30 cellular contexts compared by ENCODE assay signal in the genomic region with DNA sequence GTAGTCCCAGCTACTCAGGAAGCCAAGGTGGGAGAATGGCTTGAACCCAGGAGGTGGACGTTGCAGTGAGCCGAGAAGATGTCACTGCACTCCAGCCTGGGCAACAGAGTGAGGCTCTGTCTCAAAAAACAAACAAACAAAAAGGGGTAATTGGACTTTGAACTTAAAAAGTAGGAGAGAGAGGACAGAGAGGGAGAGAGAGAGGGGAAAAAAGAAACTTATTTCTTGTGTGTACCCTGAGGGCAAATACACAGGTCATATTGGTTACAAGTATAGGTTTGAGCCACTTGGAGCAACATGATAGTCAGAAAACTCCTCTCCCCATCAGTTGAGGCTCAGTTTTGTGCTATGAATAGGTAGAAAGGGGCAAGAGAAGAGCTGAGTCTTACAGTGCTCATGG.
"Had no signal": no experiment of that assay in that cellular context is flagged by ENCODE, and none has a peak within 500 bp of the region (broad histone marks: within the 10 kb centered on the region; RNA-seq: fewer than 3 reads in every experiment).

No MANE protein-coding gene starts in this region.

- H3K4me1 ChIP-seq: neural progenitor cell, parathyroid adenoma, psoas muscle, right lobe of liver, sigmoid colon, suprapubic skin, testis, tibial artery, transverse colon, upper lobe of right lung, uterus had no signal

- H2AFZ ChIP-seq: neural progenitor cell, parathyroid adenoma had no signal

- FAIRE-seq: small intestine had no signal

- H3K79me2 ChIP-seq: parathyroid adenoma had no signal

- H3K9me3 ChIP-seq: ovary, psoas muscle, right lobe of liver, sigmoid colon, suprapubic skin, testis, tibial artery, transverse colon, upper lobe of right lung, uterus had no signal

- H3K9me3 Mint-ChIP-seq: natural killer cell, nephron, neural progenitor cell, type B pancreatic cell had no signal

- H3K27ac ChIP-seq: neural progenitor cell, ovary, parathyroid adenoma, psoas muscle, right lobe of liver, sigmoid colon, suprapubic skin, testis, tibial artery, transverse colon, upper lobe of right lung, uterus had no signal

- H3K27me3 Mint-ChIP-seq: progenitor cell of endocrine pancreas; stimulated activated memory B cell treated with anti-CD40 and anti-IgM and Interleukin-4, amounts not matched to agents 10 μg/mL and 1 μg/mL and 100 μg/mL, for 72 hours; stimulated activated naive CD8-positive, alpha-beta T cell treated with anti-CD3 and anti-CD28 coated beads, Interleukin-15, amount 100 ng/mL, for 72 hours; type B pancreatic cell had no signal

- H3K9ac ChIP-seq: neural progenitor cell, parathyroid adenoma had no signal

- H3K27me3 ChIP-seq: neural progenitor cell, ovary, right lobe of liver, sigmoid colon, suprapubic skin, testis, tibial artery, transverse colon, upper lobe of right lung, uterus had no signal

- H3K36me3 ChIP-seq: neural progenitor cell, ovary, right lobe of liver, sigmoid colon, suprapubic skin, tibial artery, transverse colon, upper lobe of right lung, uterus had no signal

- H3K4me3 ChIP-seq: neural progenitor cell, ovary, psoas muscle, right lobe of liver, sigmoid colon, suprapubic skin, testis, tibial artery, transverse colon, upper lobe of right lung, uterus had no signal

- H3K36me3 Mint-ChIP-seq: natural killer cell; neural progenitor cell; stimulated activated memory B cell treated with anti-CD40 and anti-IgM and Interleukin-4, amounts not matched to agents 10 μg/mL and 1 μg/mL and 100 μg/mL, for 72 hours; type B pancreatic cell had no signal

- H3K4me2 ChIP-seq: neural progenitor cell had no signal

- H3K27ac Mint-ChIP-seq: natural killer cell; nephron; neural progenitor cell; progenitor cell of endocrine pancreas; stimulated activated memory B cell treated with anti-CD40 and anti-IgM and Interleukin-4, amounts not matched to agents 10 μg/mL and 1 μg/mL and 100 μg/mL, for 72 hours; stimulated activated naive CD8-positive, alpha-beta T cell treated with anti-CD3 and anti-CD28 coated beads, Interleukin-15, amount 100 ng/mL, for 72 hours; type B pancreatic cell had no signal

- H3K4me3 Mint-ChIP-seq: natural killer cell; nephron; neural progenitor cell; stimulated activated memory B cell treated with anti-CD40 and anti-IgM and Interleukin-4, amounts not matched to agents 10 μg/mL and 1 μg/mL and 100 μg/mL, for 72 hours; stimulated activated naive CD8-positive, alpha-beta T cell treated with anti-CD3 and anti-CD28 coated beads, Interleukin-15, amount 100 ng/mL, for 72 hours; type B pancreatic cell had no signal

- DNase-seq: natural killer cell; occipital lobe; ovary; posterior cingulate gyrus; psoas muscle; right cardiac atrium; right lobe of liver; sigmoid colon; small intestine; stimulated activated CD4-positive, alpha-beta T cell treated with anti-CD3 and anti-CD28 coated beads, Interleukin-15, amount 100 ng/mL, for 24 hours; stimulated activated CD4-positive, alpha-beta T cell treated with anti-CD3 and anti-CD28 coated beads, Interleukin-2, amount 100 ng/mL, for 24 hours; stimulated activated CD4-positive, alpha-beta T cell treated with anti-CD3 and anti-CD28 coated beads, Interleukin-2, amount 100 ng/mL, for 48 hours; stimulated activated CD4-positive, alpha-beta T cell treated with anti-CD3 and anti-CD28 coated beads, Interleukin-4, amount 100 ng/mL, for 24 hours; stimulated activated CD8-positive, alpha-beta memory T cell treated with anti-CD3 and anti-CD28 coated beads, Interleukin-4, amount 100 ng/mL, for 48 hours; stimulated activated naive CD4-positive, alpha-beta T cell; stimulated activated naive CD8-positive, alpha-beta T cell treated with anti-CD3 and anti-CD28 coated beads, Interleukin-15, amount 100 ng/mL, for 72 hours; stimulated activated naive CD8-positive, alpha-beta T cell treated with anti-CD3 and anti-CD28 coated beads, Interleukin-15, Interleukin-2, amounts not matched to agents 100 U/mL and 50 U/mL, for 24 hours; substantia nigra; testis; tibial artery; transverse colon; upper lobe of right lung; uterus had no signal

- ATAC-seq: natural killer cell; psoas muscle; right cardiac atrium; stimulated activated memory B cell treated with anti-CD40 and anti-IgM and Interleukin-4, amounts not matched to agents 10 μg/mL and 1 μg/mL and 100 μg/mL, for 72 hours; stimulated activated naive CD8-positive, alpha-beta T cell treated with anti-CD3 and anti-CD28 coated beads, Interleukin-15, amount 100 ng/mL, for 72 hours; stimulated activated naive CD8-positive, alpha-beta T cell treated with anti-CD3 and anti-CD28 coated beads, Interleukin-15, Interleukin-2, amounts not matched to agents 100 U/mL and 50 U/mL, for 24 hours; upper lobe of right lung had no signal

- H3K4me1 Mint-ChIP-seq: natural killer cell; nephron; neural progenitor cell; stimulated activated naive CD8-positive, alpha-beta T cell treated with anti-CD3 and anti-CD28 coated beads, Interleukin-15, amount 100 ng/mL, for 72 hours had no signal
